ENCODE assay signal across 8 cellular contexts in the genomic region with DNA sequence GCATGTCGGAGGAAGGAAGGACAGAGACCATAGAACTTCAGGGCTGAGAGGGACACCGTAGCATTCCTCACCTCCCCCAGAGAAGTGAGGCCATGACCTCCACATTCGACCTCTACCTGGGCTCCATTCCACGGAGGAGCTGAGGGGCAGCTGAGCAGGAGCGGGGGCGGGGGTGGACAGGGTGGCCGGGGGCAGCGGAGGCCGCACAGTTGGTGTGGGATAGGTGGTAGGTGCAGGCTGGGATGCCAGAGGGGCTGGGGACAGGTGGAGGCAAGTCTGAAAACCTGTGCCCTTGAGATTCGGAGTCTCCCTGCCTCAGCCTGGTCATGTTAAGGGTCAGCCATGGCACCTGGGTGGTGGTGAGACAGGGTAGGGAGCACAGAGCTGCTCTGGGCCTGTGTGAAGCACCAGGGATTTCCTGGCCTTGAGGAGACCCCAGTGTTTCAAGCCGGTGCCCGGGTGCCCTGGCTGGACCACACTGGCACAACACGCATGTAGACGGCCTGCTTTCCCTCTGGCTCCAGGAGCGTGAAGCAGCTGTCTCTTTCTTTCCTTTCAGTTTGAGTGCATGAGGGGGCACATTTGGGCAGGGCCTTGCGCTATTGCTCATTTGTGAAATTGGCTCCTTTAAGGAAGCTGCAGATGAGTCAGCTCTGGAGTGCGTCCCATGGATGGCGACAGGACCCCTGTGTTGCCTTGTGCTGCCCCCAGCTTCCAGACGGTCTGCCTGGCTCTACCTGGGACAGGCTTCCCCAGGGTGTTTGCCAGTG. TPM values are rescaled to one million over a fixed set of nuclear protein-coding genes. Genes with fewer than 3 reads are reported as not detected.
DNase-seq lines count a peak whose midpoint lies in the region; ATAC-seq and TF ChIP-seq lines count a peak whose summit lies in the region.

No MANE protein-coding gene starts in this region.

- no peak for DNase-seq in activated CD4-positive, alpha-beta T cell treated with anti-CD3 and anti-CD28 coated beads, Interleukin-2, amount 10 ng/mL, durations not matched to agents 24 days and 14 days
- no peak for DNase-seq in activated CD4-positive, alpha-beta T cell treated with anti-CD3 and anti-CD28 coated beads, Interleukin-2, amount 50 U/mL, for 1 hour
- no peak for DNase-seq in central memory CD8-positive, alpha-beta T cell (ENCODE audit: low spot score in 2 of 2)
- peak in 1 of 2 donors; percentile 69 for DNase-seq in left lung
- no peak for DNase-seq in OCI-M1 (lab: John Stamatoyannopoulos, UW)
- no peak for DNase-seq in HuH-7.5 (ENCODE audit: low spot score)

- H3K9me3 Mint-ChIP-seq in activated CD4-positive, alpha-beta T cell treated with anti-CD3 and anti-CD28 coated beads, Interleukin-2, amount 10 ng/mL, durations not matched to agents 24 days and 14 days = peaks cover 27% of the 10 kb centered on the region
- peaks cover 6% of the 10 kb centered on the region for H3K9me3 Mint-ChIP-seq in central memory CD8-positive, alpha-beta T cell

- H3K27me3 ChIP-seq in left lung (no peaks in the 10 kb centered on the region), thymus (ENCODE audit: control insufficient read depth, insufficient read depth) (no peaks in the 10 kb centered on the region)

- ATAC-seq in central memory CD8-positive, alpha-beta T cell (replicated peaks; ENCODE audit: extremely low read depth, poor library complexity, severe bottlenecking) = no peak
- ATAC-seq in left lung (no peak), GM18867 (IDR thresholded peaks at IDR 0.05; ENCODE audit: unreplicated experiment) (no peak)

- no peak overlapping the region for H3K4me3 Mint-ChIP-seq in activated CD4-positive, alpha-beta T cell treated with anti-CD3 and anti-CD28 coated beads, Interleukin-2, amount 10 ng/mL, durations not matched to agents 24 days and 14 days
- peak overlapping the region; percentile 86 for H3K4me3 Mint-ChIP-seq in central memory CD8-positive, alpha-beta T cell

- no peaks in the 10 kb centered on the region for H3K27me3 Mint-ChIP-seq in activated CD4-positive, alpha-beta T cell treated with anti-CD3 and anti-CD28 coated beads, Interleukin-2, amount 10 ng/mL, durations not matched to agents 24 days and 14 days
- no peaks in the 10 kb centered on the region for H3K27me3 Mint-ChIP-seq in central memory CD8-positive, alpha-beta T cell

- intact Hi-C loops in activated CD4-positive, alpha-beta T cell treated with anti-CD3 and anti-CD28 coated beads, Interleukin-2, amount 10 ng/mL, durations not matched to agents 24 days and 14 days (cut with micrococcal nuclease) = no loop called here
- intact Hi-C loops in left lung (cut with DNase I) = no loop called here

- H3K9me3 ChIP-seq in left lung (peaks cover 4 to 16% of the 10 kb centered on the region in 2 donors), thymus (ENCODE audit: control insufficient read depth) (peaks cover 14% of the 10 kb centered on the region)

- H3K4me1 ChIP-seq in left lung (peaks cover 54 to 68% of the 10 kb centered on the region in 2 donors), thymus (ENCODE audit: control insufficient read depth, insufficient read depth, low read length) (peaks cover 45% of the 10 kb centered on the region)

- H3K36me3 Mint-ChIP-seq in activated CD4-positive, alpha-beta T cell treated with anti-CD3 and anti-CD28 coated beads, Interleukin-2, amount 10 ng/mL, durations not matched to agents 24 days and 14 days (ENCODE audit: low read depth) = peaks cover 46% of the 10 kb centered on the region
- H3K36me3 Mint-ChIP-seq in central memory CD8-positive, alpha-beta T cell (ENCODE audit: insufficient read depth) = peaks cover 56% of the 10 kb centered on the region

- peak overlapping the region; percentile 55 for H3K27ac Mint-ChIP-seq in activated CD4-positive, alpha-beta T cell treated with anti-CD3 and anti-CD28 coated beads, Interleukin-2, amount 10 ng/mL, durations not matched to agents 24 days and 14 days
- peak overlapping the region; percentile 99 for H3K27ac Mint-ChIP-seq in central memory CD8-positive, alpha-beta T cell (ENCODE audit: low read depth)

- peaks cover 42% of the 10 kb centered on the region for H3K4me1 Mint-ChIP-seq in activated CD4-positive, alpha-beta T cell treated with anti-CD3 and anti-CD28 coated beads, Interleukin-2, amount 10 ng/mL, durations not matched to agents 24 days and 14 days
- peaks cover 80% of the 10 kb centered on the region for H3K4me1 Mint-ChIP-seq in central memory CD8-positive, alpha-beta T cell

- no peak overlapping the region for H3K4me3 ChIP-seq in left lung
- H3K4me3 ChIP-seq in thymus (ENCODE audit: low read length) = no peak overlapping the region

- WGBS in thymus = 95% methylated on average over 19 of the region's 19 CpGs

- H3K27ac ChIP-seq in left lung (peak overlapping the region; percentile 28 to 97), thymus (ENCODE audit: low read depth) (peak overlapping the region; percentile 53)

- no peak for TF ChIP-seq CTCF in left lung (IDR thresholded peaks at IDR 0.05)

- H3K36me3 ChIP-seq in left lung = peaks cover 0 to 38% of the 10 kb centered on the region in 2 donors
- H3K36me3 ChIP-seq in thymus (ENCODE audit: control insufficient read depth, insufficient read depth) = peaks cover 38% of the 10 kb centered on the region

RNA-seq across cellular contexts. Expression of a gene that starts 51.8 kb away (rescaled TPM):
- total RNA-seq in activated CD4-positive, alpha-beta T cell treated with anti-CD3 and anti-CD28 coated beads, Interleukin-2, amount 10 ng/mL, durations not matched to agents 24 days and 14 days = 3.3 and 4.4 TPM in 2 replicates
- 1 to 10 TPM; 1.3 to 1.4 TPM for total RNA-seq in left lung
- 3.0 TPM for polyA plus RNA-seq in thymus

RNA-seq across cellular contexts. Expression of a gene that starts 52.5 kb away (rescaled TPM):
- 370 and 391 TPM in 2 replicates for total RNA-seq in activated CD4-positive, alpha-beta T cell treated with anti-CD3 and anti-CD28 coated beads, Interleukin-2, amount 10 ng/mL, durations not matched to agents 24 days and 14 days
- total RNA-seq in left lung = 100 to 1,000 TPM; 246 to 303 TPM
- 219 TPM for polyA plus RNA-seq in thymus

RNA-seq across cellular contexts. Expression of a gene that starts 58.1 kb away (rescaled TPM):
- total RNA-seq in activated CD4-positive, alpha-beta T cell treated with anti-CD3 and anti-CD28 coated beads, Interleukin-2, amount 10 ng/mL, durations not matched to agents 24 days and 14 days = 134 and 135 TPM in 2 replicates
- total RNA-seq in left lung = 10 to 100 TPM; 66.3 to 97.3 TPM
- 20.9 TPM for polyA plus RNA-seq in thymus
